ENCODE assay signal across 1 cellular context in genomic region chr20:24993337-24994185, GRCh38.
TF ChIP-seq lines count a peak whose summit lies in the region.

No MANE protein-coding gene starts in this region.

TF ChIP-seq in SK-N-SH treated with all-trans-retinoic acid at 6 μM for 48 hours, 23 proteins besides CTCF, POLR2A, EP300 and RAD21 (continued from another document):
- no peak for TF ChIP-seq POU6F1 (CRISPR knock-in tag; IDR thresholded peaks at IDR 0.05; ENCODE audit: borderline replicate concordance, low read depth)
- TF ChIP-seq BACH2 (CRISPR knock-in tag; IDR thresholded peaks at IDR 0.05; ENCODE audit: borderline replicate concordance): no peak
- TF ChIP-seq CREB5 (CRISPR knock-in tag; IDR thresholded peaks at IDR 0.05; ENCODE audit: low read depth): no peak
- no peak for TF ChIP-seq ZC3H10 (CRISPR knock-in tag; IDR thresholded peaks at IDR 0.05)
- no peak for TF ChIP-seq TSHZ2 (CRISPR knock-in tag; IDR thresholded peaks at IDR 0.05)
